ENCODE assay signal across 8 cellular contexts in the genomic region with DNA sequence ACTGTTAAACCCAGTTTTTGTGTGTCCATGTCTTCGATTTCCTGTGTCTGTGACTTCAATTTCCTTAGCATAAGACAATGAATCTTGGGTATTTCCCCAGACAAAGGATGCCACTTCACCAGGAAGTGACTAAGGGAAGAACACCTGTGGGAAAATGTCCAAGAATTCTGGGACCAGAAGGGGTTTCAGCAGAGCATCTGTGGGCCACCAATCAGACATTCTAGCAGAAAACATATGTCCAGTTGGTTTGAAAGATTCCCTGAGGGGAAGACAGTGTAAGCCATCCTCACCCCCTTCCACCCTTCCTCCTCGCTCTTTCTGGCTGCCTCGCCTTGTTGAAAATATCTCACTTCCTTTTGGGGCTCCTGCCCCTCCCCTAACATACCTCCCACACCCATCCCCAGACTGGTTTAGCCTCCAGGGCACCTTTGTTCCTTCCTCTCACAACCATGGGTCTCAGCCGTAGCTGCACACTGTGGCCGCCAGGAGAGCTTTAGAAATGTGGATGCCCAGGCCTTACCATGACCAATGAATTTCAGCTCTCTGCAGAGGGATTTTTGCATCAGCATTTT. TPM values are rescaled to one million over a fixed set of nuclear protein-coding genes. Genes with fewer than 3 reads are reported as not detected.
A peak's percentile ranks its signal among the peaks of the same experiment; 100 is the strongest.
DNase-seq lines count a peak whose midpoint lies in the region; ATAC-seq, FAIRE-seq and TF ChIP-seq lines count a peak whose summit lies in the region.

No MANE protein-coding gene starts in this region.

- H3K27ac ChIP-seq in PC-3 (ENCODE audit: low read length) (peak overlapping the region; percentile 15; the same call in 1 of the 2 replicates), K562 (ENCODE audit: extremely low read depth, low read depth, low read length) (no peak overlapping the region)

- no peaks in the 10 kb centered on the region for H4K20me1 ChIP-seq in PC-3 (ENCODE audit: low read length)
- H4K20me1 ChIP-seq in K562 (replicated peaks; ENCODE audit: control insufficient read depth, insufficient read depth, low read length): no peaks in the 10 kb centered on the region

- POLR2A ChIA-PET in PC-3 (lab: Charles Lee; ENCODE audit: unreplicated experiment) (interaction anchor here (0.6 kb wide), 1 partner anchor 168 kb away, joined by 4 read pairs; no protein-coding TSS in a partner anchor), K562 (lab: Yijun Ruan, JAX) (interaction anchor here (0.8 to 3.8 kb wide), 7 partner anchors 9 to 63 kb away, joined by 3 to 13 read pairs (median 4); no protein-coding TSS in a partner anchor)

- DNase-seq in GM13977 (ENCODE audit: low spot score) (peak; percentile 37), PC-3 (peak; percentile 57), K562 (ENCODE audit: extremely low read depth in 1 of 4, low spot score in 3 of 4) (no peak), posterior vena cava (ENCODE audit: low spot score) (no peak), amygdala (lab: John Stamatoyannopoulos, UW) (no peak), H7 (no peak)
- peak in 2 of 3 experiments; percentile 11 to 16 for DNase-seq in stimulated activated CD4-positive, alpha-beta T cell treated with anti-CD3 and anti-CD28 coated beads, TNF-alpha, amount 100 ng/mL, for 4 hours (ENCODE audit: low read depth in 3 of 3)

- CTCF ChIA-PET in PC-3 (lab: Charles Lee) (interaction anchor here (0.6 to 0.8 kb wide), 2 partner anchors 33 to 102 kb away, joined by 3 to 6 read pairs; partner anchors contain the start of gene IL10RB), K562 (lab: Yijun Ruan, JAX; ENCODE audit: low intra/inter-chr PET ratio) (interaction anchor here (0.7 kb wide), 1 partner anchor 172 kb away, joined by 4 read pairs; no protein-coding TSS in a partner anchor)

- no peak for TF ChIP-seq POLR2A in K562 (conservative IDR thresholded peaks at IDR 0.05)

- WGBS in K562 (ENCODE audit: insufficient coverage, low coverage, missing lambda C conversion rate): 44% methylated on average over 5 of the region's 5 CpGs

- H3K36me3 ChIP-seq in PC-3 (ENCODE audit: low read depth, low read length): no peaks in the 10 kb centered on the region
- no peaks in the 10 kb centered on the region for H3K36me3 ChIP-seq in K562 (ENCODE audit: control insufficient read depth, insufficient read depth, low read length)
- no peaks in the 10 kb centered on the region for H3K36me3 ChIP-seq in H7 (replicated peaks; ENCODE audit: control insufficient read depth, insufficient read depth, low read length)

- H3K9ac ChIP-seq in PC-3 (ENCODE audit: low read length) (no peak overlapping the region), K562 (ENCODE audit: insufficient read depth in 1 of 2, low read depth in 2 of 2, low read length in 2 of 2) (no peak overlapping the region)

- intact Hi-C loops in PC-3 (cut with micrococcal nuclease): no loop called here
- intact Hi-C loops in K562 (cut with micrococcal nuclease): no loop called here
- intact Hi-C loops in posterior vena cava (cut with DNase I): no loop called here

- H3K27me3 ChIP-seq in PC-3 (ENCODE audit: low read length) (no peaks in the 10 kb centered on the region), K562 (ENCODE audit: control insufficient read depth in 2 of 2, insufficient read depth in 2 of 2, low read length in 2 of 2) (no peaks in the 10 kb centered on the region), H7 (ENCODE audit: control insufficient read depth, insufficient read depth, low read length) (no peaks in the 10 kb centered on the region)

- peak overlapping the region; percentile 27 for H3K4me2 ChIP-seq in PC-3 (ENCODE audit: low read length)
- H3K4me2 ChIP-seq in K562 (ENCODE audit: insufficient read depth, low read length): no peak overlapping the region

- no TSS peak for BruUV-seq in PC-3 (replicated peaks; lab: Mats Ljungman, UMichigan)
- BruUV-seq in K562 (replicated peaks; lab: Mats Ljungman, UMichigan): no TSS peak

- H3K9me1 ChIP-seq in K562 (ENCODE audit: control insufficient read depth, insufficient read depth, low read length): no peaks in the 10 kb centered on the region

- no peak for TF ChIP-seq RAD21 in K562 (CRISPR knock-in tag; conservative IDR thresholded peaks at IDR 0.05 in 1 of 2, IDR thresholded peaks at IDR 0.05 in 1 of 2)

- no peak overlapping the region for H2AFZ ChIP-seq in PC-3 (ENCODE audit: low read length)
- no peak overlapping the region; the same call in 1 of the 2 replicates for H2AFZ ChIP-seq in K562 (ENCODE audit: low read depth, low read length)

- no peaks in the 10 kb centered on the region for H3K9me3 ChIP-seq in PC-3 (ENCODE audit: low read length)
- no peaks in the 10 kb centered on the region for H3K9me3 ChIP-seq in K562 (replicated peaks; ENCODE audit: control insufficient read depth, insufficient read depth, low read depth, low read length)

- no peak overlapping the region for H3K4me3 ChIP-seq in PC-3 (ENCODE audit: low read length)
- no peak overlapping the region for H3K4me3 ChIP-seq in K562
- no peak overlapping the region for H3K4me3 ChIP-seq in H7 (ENCODE audit: insufficient read depth, low read depth, low read length)

- H3K4me1 ChIP-seq in PC-3 (ENCODE audit: insufficient read depth, low read length) (peaks cover 21% of the 10 kb centered on the region), K562 (replicated peaks in 1 of 2; ENCODE audit: control insufficient read depth in 2 of 2, insufficient read depth in 2 of 2, low read length in 2 of 2) (peaks cover 5 to 34% of the 10 kb centered on the region in 2 experiments)

- H3F3A ChIP-seq in PC-3 (ENCODE audit: low read length, unreplicated experiment): no peaks in the 10 kb centered on the region

- no peaks in the 10 kb centered on the region for H3K9me2 ChIP-seq in PC-3 (replicated peaks; ENCODE audit: low read length)

- TF ChIP-seq CTCF in GM13977 (IDR thresholded peaks at IDR 0.05; ENCODE audit: extremely low read depth, insufficient read depth, missing control alignments) (peak; percentile 4), PC-3 (conservative IDR thresholded peaks at IDR 0.05; ENCODE audit: low read depth, low read length) (no peak), K562 (IDR thresholded peaks at IDR 0.05 in 2 of 3, conservative IDR thresholded peaks at IDR 0.05 in 1 of 3; ENCODE audit: insufficient read depth in 2 of 3, low read depth in 1 of 3, low read length in 3 of 3) (no peak)

- no peak for TF ChIP-seq EP300 in K562 (IDR thresholded peaks at IDR 0.05; ENCODE audit: low read length)

- no peak for FAIRE-seq in K562 (lab: Jason Lieb, UNC)

- peak; percentile 39 for ATAC-seq in HG02571 (IDR thresholded peaks at IDR 0.05; ENCODE audit: unreplicated experiment)
- ATAC-seq in PC-3: peak; percentile 53
- ATAC-seq in K562: peak; percentile 17; the same call in 2 of the 3 replicates

- H3K79me2 ChIP-seq in PC-3 (ENCODE audit: low read length) (no peaks in the 10 kb centered on the region), K562 (ENCODE audit: control insufficient read depth, insufficient read depth, low read length) (no peaks in the 10 kb centered on the region)

- in situ Hi-C loops in GM13977 (cut with MboI; ENCODE audit: low pct_unique_long_range_greater_than_20kb, low sequenced_read_pairs, unreplicated experiment): no loop called here
- in situ Hi-C loops in K562 (cut with MboI): no loop called here

TF ChIP-seq in K562, 482 proteins besides CTCF, POLR2A, EP300 and RAD21 (continues in another document):
- no peak for TF ChIP-seq SETDB1 (IDR thresholded peaks at IDR 0.05; ENCODE audit: low read length)
- peak; percentile 34; the same call in 1 of the 2 replicates for TF ChIP-seq C11orf30 (IDR thresholded peaks at IDR 0.05; ENCODE audit: low read depth)

RNA-seq across cellular contexts. Expression of gene IFNAR1, which starts 25.5 kb away (rescaled TPM):
- total RNA-seq in PC-3 (2014; rRNA removed) (13.2 and 18.4 TPM in 2 replicates), K562 (2014; rRNA removed) (8.6 TPM in 2 replicates), K562 (2014; rRNA removed; fragmentation: Illumina TruSeq; extraction: Trizol) (11.5 and 13.7 TPM in 2 replicates), K562 (2015; rRNA removed; fragmentation: Illumina TruSeq; extraction: Trizol) (10.2 and 12.7 TPM in 2 replicates), K562 (2021) (23.7 and 24.2 TPM in 2 replicates), posterior vena cava (10 to 100 TPM; 38.5 to 46.2 TPM)
- 7.7 and 20.5 TPM in 2 replicates for total RNA-seq in K562 (2011; cell fraction: chromatin; rRNA removed; ENCODE audit: low replicate concordance)
- total RNA-seq in K562 (2011; cell fraction: nucleolus; rRNA removed): 8.7 and 11.3 TPM in 2 replicates
- total RNA-seq in K562 (2011; cell fraction: nucleoplasm; rRNA removed): 13.3 and 24.0 TPM in 2 replicates
- polyA plus RNA-seq in K562 (2011; rRNA removed) (10.4 and 10.8 TPM in 2 replicates), K562 (2014; fragmentation: Illumina TruSeq; extraction: Trizol) (17.2 and 20.9 TPM in 2 replicates), K562 (2014; fragmentation: Nextera tagmentation; extraction: Ambion mirVana) (10 to 100 TPM; 27.4 to 31.8 TPM), K562 (2014; rRNA removed) (11.0 and 14.8 TPM in 2 replicates)
- polyA plus RNA-seq in K562 (2011; cell fraction: cytosol; rRNA removed): 5.4 and 10.1 TPM in 2 replicates
- 2.8 and 3.5 TPM in 2 replicates for polyA plus RNA-seq in K562 (2011; cell fraction: nucleus; rRNA removed)
- 20.0 and 32.3 TPM in 2 replicates for polyA plus RNA-seq in K562 (2012)
- polyA minus RNA-seq in K562 (2011; rRNA and poly(A)+ RNA removed): 21.6 and 28.4 TPM in 2 replicates
- 10.5 and 11.9 TPM in 2 replicates for polyA minus RNA-seq in K562 (2011; cell fraction: cytosol; rRNA and poly(A)+ RNA removed)
- polyA minus RNA-seq in K562 (2011; cell fraction: nucleus; rRNA and poly(A)+ RNA removed): 6.2 and 12.8 TPM in 2 replicates
- 1.2 and 1.6 TPM in 2 replicates for total RNA-seq in H7 (2014; rRNA removed; shearing (Covaris generic))

RNA-seq across cellular contexts. Expression of gene IL10RB, which starts 33.1 kb away (rescaled TPM):
- total RNA-seq in PC-3 (2014; rRNA removed) (25.3 and 26.8 TPM in 2 replicates), K562 (2014; rRNA removed) (25.3 and 31.2 TPM in 2 replicates), K562 (2014; rRNA removed; fragmentation: Illumina TruSeq; extraction: Trizol) (21.3 and 23.0 TPM in 2 replicates), K562 (2015; rRNA removed; fragmentation: Illumina TruSeq; extraction: Trizol) (25.1 and 25.3 TPM in 2 replicates), K562 (2021) (17.5 TPM in 2 replicates), posterior vena cava (10 to 100 TPM; 19.8 to 22.4 TPM)
- total RNA-seq in K562 (2011; cell fraction: chromatin; rRNA removed; ENCODE audit: low replicate concordance): 29.7 and 42.2 TPM in 2 replicates
- total RNA-seq in K562 (2011; cell fraction: nucleolus; rRNA removed): 53.8 and 58.4 TPM in 2 replicates
- total RNA-seq in K562 (2011; cell fraction: nucleoplasm; rRNA removed): 50.7 and 54.7 TPM in 2 replicates
- polyA plus RNA-seq in K562 (2011; rRNA removed) (29.9 and 33.1 TPM in 2 replicates), K562 (2014; fragmentation: Illumina TruSeq; extraction: Trizol) (29.6 and 33.8 TPM in 2 replicates), K562 (2014; fragmentation: Nextera tagmentation; extraction: Ambion mirVana) (10 to 100 TPM; 10.9 to 14.7 TPM), K562 (2014; rRNA removed) (19.3 and 22.1 TPM in 2 replicates)
- polyA plus RNA-seq in K562 (2011; cell fraction: cytosol; rRNA removed): 26.0 and 37.2 TPM in 2 replicates
- 11.5 and 12.0 TPM in 2 replicates for polyA plus RNA-seq in K562 (2011; cell fraction: nucleus; rRNA removed)
- polyA plus RNA-seq in K562 (2012): 26.1 and 35.7 TPM in 2 replicates
- polyA minus RNA-seq in K562 (2011; rRNA and poly(A)+ RNA removed): 36.6 and 39.8 TPM in 2 replicates
- polyA minus RNA-seq in K562 (2011; cell fraction: cytosol; rRNA and poly(A)+ RNA removed): 17.2 and 27.0 TPM in 2 replicates
- 8.1 and 12.9 TPM in 2 replicates for polyA minus RNA-seq in K562 (2011; cell fraction: nucleus; rRNA and poly(A)+ RNA removed)
- total RNA-seq in H7 (2014; rRNA removed; shearing (Covaris generic)): 5.0 and 6.7 TPM in 2 replicates

Comparison
In these comparisons a context has a peak if more than half of its experiments do, and no peak if none do; other contexts are left out.
1. DNase-seq: peak in GM13977 (single experiment), PC-3 (single experiment) and stimulated activated CD4-positive, alpha-beta T cell treated with anti-CD3 and anti-CD28 coated beads, TNF-alpha, amount 100 ng/mL, for 4 hours (2 of 3); none in K562 (0 of 4), posterior vena cava (single experiment), amygdala (0 of 56) and H7 (single experiment).
2. Peak in every context shown above with its lines, with median percentiles within 50 percentile points of each other: ATAC-seq.